Comparison of ENCODE assay signal across 18 cellular contexts in genomic region chr6:130755368-130756034, GRCh38.
A peak's percentile ranks its signal among the peaks of the same experiment; 100 is the strongest.
DNase-seq lines count a peak whose midpoint lies in the region; ATAC-seq and TF ChIP-seq lines count a peak whose summit lies in the region.
"Had no signal": no experiment of that assay in that cellular context is flagged by ENCODE, and none has a peak within 500 bp of the region (broad histone marks: within the 10 kb centered on the region; RNA-seq: fewer than 3 reads in every experiment).

No MANE protein-coding gene starts in this region.

- peak overlapping the region in 10 of 11 experiments; percentile 5 to 85 (median 51); a peak in 19 of 22 replicates for H3K4me2 ChIP-seq in BLaER1 treated with 17β-estradiol and CSF1 and Interleukin-3, amounts not matched to agents 10 nM and 100 nM

- H3K27me3 ChIP-seq in BLaER1 treated with 17β-estradiol and CSF1 and Interleukin-3, amounts not matched to agents 10 nM and 100 nM: peaks cover 0 to 12% (median 0%) of the 10 kb centered on the region in 11 experiments; a peak in 3 of 22 replicates
- H3K27me3 ChIP-seq in esophagus muscularis mucosa (no peaks in the 10 kb centered on the region), skeletal muscle tissue (ENCODE audit: control insufficient read depth in 3 of 3, insufficient read depth in 3 of 3, low read length in 3 of 3) (no peaks in the 10 kb centered on the region), suprapubic skin (no peaks in the 10 kb centered on the region)

- DNase-seq in esophagus muscularis mucosa (ENCODE audit: extremely low spot score): peak; percentile 77
- no peak for DNase-seq in GM10266 (ENCODE audit: extremely low spot score)
- no peak for DNase-seq in suprapubic skin (ENCODE audit: low spot score in 2 of 2)
- DNase-seq in NCI-H524 treated with DMSO at 0.1 percent for 48 hours (lab: John Stamatoyannopoulos, UW): no peak
- DNase-seq in NCI-H446 treated with DMSO at 0.1 percent for 48 hours (lab: John Stamatoyannopoulos, UW): no peak
- DNase-seq: 8988T; C1 segment of cervical spinal cord; CD4-positive, CD25-positive, alpha-beta regulatory T cell; CD8-positive, alpha-beta memory T cell; COR-L47; GOT3; H7; HFFc6; IMR-90 had no signal

- no peak for TF ChIP-seq CTCF in esophagus muscularis mucosa (IDR thresholded peaks at IDR 0.05)
- TF ChIP-seq CTCF in GM10266 (IDR thresholded peaks at IDR 0.05; ENCODE audit: control insufficient read depth, insufficient read depth, low read depth, missing control alignments): no peak
- no peak for TF ChIP-seq CTCF in suprapubic skin (IDR thresholded peaks at IDR 0.05)

- H3K4me3 ChIP-seq in BLaER1 treated with 17β-estradiol and CSF1 and Interleukin-3, amounts not matched to agents 10 nM and 100 nM: no peak overlapping the region
- H3K4me3 ChIP-seq in esophagus muscularis mucosa (no peak overlapping the region), skeletal muscle tissue (ENCODE audit: low read length in 3 of 3) (no peak overlapping the region), suprapubic skin (no peak overlapping the region)

- H3K9ac ChIP-seq in BLaER1 treated with 17β-estradiol and CSF1 and Interleukin-3, amounts not matched to agents 10 nM and 100 nM: no peak overlapping the region
- no peak overlapping the region for H3K9ac ChIP-seq in skeletal muscle tissue (ENCODE audit: low read depth in 1 of 3, low read length in 3 of 3)

- H3K27ac ChIP-seq in BLaER1 treated with 17β-estradiol and CSF1 and Interleukin-3, amounts not matched to agents 10 nM and 100 nM: no peak overlapping the region
- H3K27ac ChIP-seq in esophagus muscularis mucosa (replicated peaks in 1 of 4): no peak overlapping the region
- peak overlapping the region; percentile 23 for H3K27ac ChIP-seq in skeletal muscle tissue (ENCODE audit: low read depth, low read length)
- H3K27ac ChIP-seq in suprapubic skin: no peak overlapping the region

- no peak for TF ChIP-seq POLR2A in esophagus muscularis mucosa (IDR thresholded peaks at IDR 0.05; ENCODE audit: low read depth)
- no peak for TF ChIP-seq POLR2A in suprapubic skin (IDR thresholded peaks at IDR 0.05)

- H3K4me1 ChIP-seq in BLaER1 treated with 17β-estradiol and CSF1 and Interleukin-3, amounts not matched to agents 10 nM and 100 nM: peaks cover 0 to 38% (median 25%) of the 10 kb centered on the region in 10 experiments; a peak in 15 of 20 replicates
- no peaks in the 10 kb centered on the region for H3K4me1 ChIP-seq in esophagus muscularis mucosa
- H3K4me1 ChIP-seq in skeletal muscle tissue (ENCODE audit: control insufficient read depth in 3 of 3, insufficient read depth in 3 of 3, low read length in 3 of 3): no peaks in the 10 kb centered on the region
- no peaks in the 10 kb centered on the region for H3K4me1 ChIP-seq in suprapubic skin

- peaks cover 3 to 11% (median 6%) of the 10 kb centered on the region in 11 experiments for H3K9me3 ChIP-seq in BLaER1 treated with 17β-estradiol and CSF1 and Interleukin-3, amounts not matched to agents 10 nM and 100 nM (replicated peaks in 1 of 11)
- H3K9me3 ChIP-seq in esophagus muscularis mucosa (no peaks in the 10 kb centered on the region), skeletal muscle tissue (ENCODE audit: control insufficient read depth in 3 of 3, low read length in 3 of 3) (no peaks in the 10 kb centered on the region), suprapubic skin (no peaks in the 10 kb centered on the region)

- 69% methylated on average over 5 of the region's 5 CpGs for WGBS in esophagus muscularis mucosa
- WGBS in suprapubic skin: 57% methylated on average over 5 of the region's 5 CpGs

- H3K36me3 ChIP-seq in BLaER1 treated with 17β-estradiol and CSF1 and Interleukin-3, amounts not matched to agents 10 nM and 100 nM: no peaks in the 10 kb centered on the region
- no peaks in the 10 kb centered on the region for H3K36me3 ChIP-seq in esophagus muscularis mucosa
- H3K36me3 ChIP-seq in skeletal muscle tissue (ENCODE audit: control insufficient read depth in 3 of 3, insufficient read depth in 3 of 3, low read length in 3 of 3): no peaks in the 10 kb centered on the region
- no peaks in the 10 kb centered on the region for H3K36me3 ChIP-seq in suprapubic skin

- no peak for TF ChIP-seq EP300 in esophagus muscularis mucosa (IDR thresholded peaks at IDR 0.05)
- TF ChIP-seq EP300 in suprapubic skin (IDR thresholded peaks at IDR 0.05): no peak

- intact Hi-C loops in esophagus muscularis mucosa (cut with DNase I): no loop called here

- ATAC-seq in SK-N-SH treated with all-trans-retinoic acid at 6 μM for 48 hours: peak; percentile 71
- ATAC-seq: HCT116 had no signal

- H4K20me1 ChIP-seq in BLaER1 treated with 17β-estradiol and CSF1 and Interleukin-3, amounts not matched to agents 10 nM and 100 nM: no peaks in the 10 kb centered on the region

TF ChIP-seq in SK-N-SH treated with all-trans-retinoic acid at 6 μM for 48 hours, 23 proteins besides CTCF, POLR2A, EP300 and RAD21:
- TF ChIP-seq ISL1 (CRISPR knock-in tag; IDR thresholded peaks at IDR 0.05) (no peak), SNAI2 (CRISPR knock-in tag; IDR thresholded peaks at IDR 0.05) (no peak), ARNTL (CRISPR knock-in tag; IDR thresholded peaks at IDR 0.05; ENCODE audit: borderline replicate concordance, low read depth) (no peak), PPARA (CRISPR knock-in tag; IDR thresholded peaks at IDR 0.05; ENCODE audit: borderline replicate concordance) (no peak), ZFP30 (CRISPR knock-in tag; IDR thresholded peaks at IDR 0.05) (no peak), BACH2 (CRISPR knock-in tag; IDR thresholded peaks at IDR 0.05; ENCODE audit: borderline replicate concordance) (no peak), ZNF8 (CRISPR knock-in tag; IDR thresholded peaks at IDR 0.05) (no peak), ESRRG (CRISPR knock-in tag; IDR thresholded peaks at IDR 0.05) (no peak), ZNF70 (CRISPR knock-in tag; IDR thresholded peaks at IDR 0.05) (no peak), TOX (CRISPR knock-in tag; IDR thresholded peaks at IDR 0.05; ENCODE audit: borderline replicate concordance) (no peak), ZNF565 (CRISPR knock-in tag; conservative IDR thresholded peaks at IDR 0.05; ENCODE audit: low read depth) (no peak), TCF4 (CRISPR knock-in tag; IDR thresholded peaks at IDR 0.05; ENCODE audit: borderline replicate concordance) (no peak), ZFP3 (CRISPR knock-in tag; IDR thresholded peaks at IDR 0.05) (no peak), ZC3H10 (CRISPR knock-in tag; IDR thresholded peaks at IDR 0.05) (no peak)
- TF ChIP-seq, protein P1, sequence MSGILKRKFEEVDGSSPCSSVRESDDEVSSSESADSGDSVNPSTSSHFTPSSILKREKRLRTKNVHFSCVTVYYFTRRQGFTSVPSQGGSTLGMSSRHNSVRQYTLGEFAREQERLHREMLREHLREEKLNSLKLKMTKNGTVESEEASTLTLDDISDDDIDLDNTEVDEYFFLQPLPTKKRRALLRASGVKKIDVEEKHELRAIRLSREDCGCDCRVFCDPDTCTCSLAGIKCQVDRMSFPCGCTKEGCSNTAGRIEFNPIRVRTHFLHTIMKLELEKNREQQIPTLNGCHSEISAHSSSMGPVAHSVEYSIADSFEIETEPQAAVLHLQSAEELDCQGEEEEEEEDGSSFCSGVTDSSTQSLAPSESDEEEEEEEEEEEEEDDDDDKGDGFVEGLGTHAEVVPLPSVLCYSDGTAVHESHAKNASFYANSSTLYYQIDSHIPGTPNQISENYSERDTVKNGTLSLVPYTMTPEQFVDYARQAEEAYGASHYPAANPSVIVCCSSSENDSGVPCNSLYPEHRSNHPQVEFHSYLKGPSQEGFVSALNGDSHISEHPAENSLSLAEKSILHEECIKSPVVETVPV (CRISPR knock-in tag; IDR thresholded peaks at IDR 0.05): no peak
- TF ChIP-seq, protein P2, sequence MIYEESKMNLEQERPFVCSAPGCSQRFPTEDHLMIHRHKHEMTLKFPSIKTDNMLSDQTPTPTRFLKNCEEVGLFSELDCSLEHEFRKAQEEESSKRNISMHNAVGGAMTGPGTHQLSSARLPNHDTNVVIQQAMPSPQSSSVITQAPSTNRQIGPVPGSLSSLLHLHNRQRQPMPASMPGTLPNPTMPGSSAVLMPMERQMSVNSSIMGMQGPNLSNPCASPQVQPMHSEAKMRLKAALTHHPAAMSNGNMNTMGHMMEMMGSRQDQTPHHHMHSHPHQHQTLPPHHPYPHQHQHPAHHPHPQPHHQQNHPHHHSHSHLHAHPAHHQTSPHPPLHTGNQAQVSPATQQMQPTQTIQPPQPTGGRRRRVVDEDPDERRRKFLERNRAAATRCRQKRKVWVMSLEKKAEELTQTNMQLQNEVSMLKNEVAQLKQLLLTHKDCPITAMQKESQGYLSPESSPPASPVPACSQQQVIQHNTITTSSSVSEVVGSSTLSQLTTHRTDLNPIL (CRISPR knock-in tag; IDR thresholded peaks at IDR 0.05; ENCODE audit: low read depth): no peak
- TF ChIP-seq, protein P3, sequence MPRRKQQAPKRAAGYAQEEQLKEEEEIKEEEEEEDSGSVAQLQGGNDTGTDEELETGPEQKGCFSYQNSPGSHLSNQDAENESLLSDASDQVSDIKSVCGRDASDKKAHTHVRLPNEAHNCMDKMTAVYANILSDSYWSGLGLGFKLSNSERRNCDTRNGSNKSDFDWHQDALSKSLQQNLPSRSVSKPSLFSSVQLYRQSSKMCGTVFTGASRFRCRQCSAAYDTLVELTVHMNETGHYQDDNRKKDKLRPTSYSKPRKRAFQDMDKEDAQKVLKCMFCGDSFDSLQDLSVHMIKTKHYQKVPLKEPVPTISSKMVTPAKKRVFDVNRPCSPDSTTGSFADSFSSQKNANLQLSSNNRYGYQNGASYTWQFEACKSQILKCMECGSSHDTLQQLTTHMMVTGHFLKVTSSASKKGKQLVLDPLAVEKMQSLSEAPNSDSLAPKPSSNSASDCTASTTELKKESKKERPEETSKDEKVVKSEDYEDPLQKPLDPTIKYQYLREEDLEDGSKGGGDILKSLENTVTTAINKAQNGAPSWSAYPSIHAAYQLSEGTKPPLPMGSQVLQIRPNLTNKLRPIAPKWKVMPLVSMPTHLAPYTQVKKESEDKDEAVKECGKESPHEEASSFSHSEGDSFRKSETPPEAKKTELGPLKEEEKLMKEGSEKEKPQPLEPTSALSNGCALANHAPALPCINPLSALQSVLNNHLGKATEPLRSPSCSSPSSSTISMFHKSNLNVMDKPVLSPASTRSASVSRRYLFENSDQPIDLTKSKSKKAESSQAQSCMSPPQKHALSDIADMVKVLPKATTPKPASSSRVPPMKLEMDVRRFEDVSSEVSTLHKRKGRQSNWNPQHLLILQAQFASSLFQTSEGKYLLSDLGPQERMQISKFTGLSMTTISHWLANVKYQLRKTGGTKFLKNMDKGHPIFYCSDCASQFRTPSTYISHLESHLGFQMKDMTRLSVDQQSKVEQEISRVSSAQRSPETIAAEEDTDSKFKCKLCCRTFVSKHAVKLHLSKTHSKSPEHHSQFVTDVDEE (CRISPR knock-in tag; IDR thresholded peaks at IDR 0.05): no peak
